In genomic region chr1:59391216-59392179, GRCh38 we compare ENCODE assay signal across 14 cellular contexts.
DNase-seq lines count a peak whose midpoint lies in the region; ATAC-seq and TF ChIP-seq lines count a peak whose summit lies in the region.
"Had no signal": no experiment of that assay in that cellular context is flagged by ENCODE, and none has a peak within 500 bp of the region (broad histone marks: within the 10 kb centered on the region; RNA-seq: fewer than 3 reads in every experiment).

No MANE protein-coding gene starts in this region.

- TF ChIP-seq CTCF in WTC11 (IDR thresholded peaks at IDR 0.05) (no peak), osteocyte (IDR thresholded peaks at IDR 0.05) (no peak), HFFc6 (IDR thresholded peaks at IDR 0.05) (no peak)

- H3K4me3 Mint-ChIP-seq in WTC11 (no peak overlapping the region), osteocyte (ENCODE audit: unreplicated experiment) (no peak overlapping the region), HFFc6 (no peak overlapping the region)
- no peak overlapping the region for H3K4me3 Mint-ChIP-seq in naive thymus-derived CD8-positive, alpha-beta T cell
- H3K4me3 Mint-ChIP-seq: T-helper 1 cell treated with Interleukin-12 subunit alpha and Interleukin-12 subunit beta and Interleukin-4 antibody, amounts not matched to agents 30 μg/mL and 1 μg/mL, for 36 hours had no signal

- DNase-seq in WTC11 (ENCODE audit: low spot score) (no peak), osteocyte (ENCODE audit: extremely low spot score, unreplicated experiment) (no peak), HFFc6 (no peak)
- DNase-seq in naive thymus-derived CD8-positive, alpha-beta T cell = no peak
- DNase-seq: activated CD8-positive, alpha-beta memory T cell treated with anti-CD3 and anti-CD28 coated beads, Interleukin-2, amount 50 U/mL, for 48 hours; COR-L47; foreskin fibroblast; stimulated activated CD4-positive, alpha-beta T cell treated with anti-CD3 and anti-CD28 coated beads, Interleukin-12 subunit alpha, Interleukin-12 subunit beta, amount 100 ng/mL, for 4 hours; stimulated activated naive CD4-positive, alpha-beta T cell treated with Interleukin-2 at 50 U/mL for 16 hours had no signal

- CTCF ChIA-PET in WTC11 (lab: Charles Lee) = no interaction called here

- peaks cover 35% of the 10 kb centered on the region for H3K4me1 Mint-ChIP-seq in WTC11
- peaks cover 35% of the 10 kb centered on the region for H3K4me1 Mint-ChIP-seq in osteocyte (ENCODE audit: unreplicated experiment)
- peaks cover 8 to 23% (median 15%) of the 10 kb centered on the region in 4 donors for H3K4me1 Mint-ChIP-seq in naive thymus-derived CD8-positive, alpha-beta T cell
- peaks cover 40% of the 10 kb centered on the region for H3K4me1 Mint-ChIP-seq in HFFc6 (ENCODE audit: low read depth)

- H3K9me3 Mint-ChIP-seq in WTC11 (peaks cover 5% of the 10 kb centered on the region; the same call in 1 of the 2 replicates), osteocyte (ENCODE audit: unreplicated experiment) (no peaks in the 10 kb centered on the region), HFFc6 (no peaks in the 10 kb centered on the region)
- H3K9me3 Mint-ChIP-seq in naive thymus-derived CD8-positive, alpha-beta T cell = peaks cover 0 to 4% (median 0%) of the 10 kb centered on the region in 9 donors

- H3K27me3 Mint-ChIP-seq in WTC11 (ENCODE audit: low read depth) = no peaks in the 10 kb centered on the region
- no peaks in the 10 kb centered on the region for H3K27me3 Mint-ChIP-seq in osteocyte (ENCODE audit: unreplicated experiment)
- H3K27me3 Mint-ChIP-seq in naive thymus-derived CD8-positive, alpha-beta T cell = peaks cover 0 to 2% (median 0%) of the 10 kb centered on the region in 5 donors
- peaks cover 2% of the 10 kb centered on the region; the same call in 1 of the 2 replicates for H3K27me3 Mint-ChIP-seq in HFFc6 (ENCODE audit: insufficient read depth)

- POLR2A ChIA-PET in WTC11 (lab: Charles Lee) = no interaction called here
- POLR2A ChIA-PET in naive thymus-derived CD8-positive, alpha-beta T cell (lab: Charles Lee) = no interaction called here

- peak; percentile 59 for ATAC-seq in GM18861 (IDR thresholded peaks at IDR 0.05; ENCODE audit: unreplicated experiment)
- peak; percentile 76 for ATAC-seq in HG02678 (IDR thresholded peaks at IDR 0.05; ENCODE audit: unreplicated experiment)
- ATAC-seq in WTC11 = peak; percentile 56; the same call in 1 of the 2 replicates
- ATAC-seq in naive thymus-derived CD8-positive, alpha-beta T cell = no peak
- no peak for ATAC-seq in GM21390 (IDR thresholded peaks at IDR 0.05; ENCODE audit: unreplicated experiment)
- ATAC-seq in HG02970 (IDR thresholded peaks at IDR 0.05; ENCODE audit: low FRiP score, unreplicated experiment) = no peak

- no peak overlapping the region for H3K27ac Mint-ChIP-seq in WTC11
- H3K27ac Mint-ChIP-seq in osteocyte (ENCODE audit: unreplicated experiment) = peak overlapping the region; percentile 58
- H3K27ac Mint-ChIP-seq in naive thymus-derived CD8-positive, alpha-beta T cell = peak overlapping the region in 2 of 10 donors; percentile 3 to 4
- no peak overlapping the region for H3K27ac Mint-ChIP-seq in HFFc6
- H3K27ac Mint-ChIP-seq: T-helper 1 cell treated with Interleukin-12 subunit alpha and Interleukin-12 subunit beta and Interleukin-4 antibody, amounts not matched to agents 30 μg/mL and 1 μg/mL, for 36 hours had no signal

- no peaks in the 10 kb centered on the region for H3K36me3 Mint-ChIP-seq in WTC11
- no peaks in the 10 kb centered on the region for H3K36me3 Mint-ChIP-seq in osteocyte (ENCODE audit: unreplicated experiment)
- H3K36me3 Mint-ChIP-seq in naive thymus-derived CD8-positive, alpha-beta T cell = peaks cover 0 to 6% (median 3%) of the 10 kb centered on the region in 3 donors
- no peaks in the 10 kb centered on the region for H3K36me3 Mint-ChIP-seq in HFFc6 (ENCODE audit: low read depth)

TF ChIP-seq in WTC11, 78 proteins besides CTCF, POLR2A, EP300 and RAD21:
- TF ChIP-seq CBFB (CRISPR knock-in tag; IDR thresholded peaks at IDR 0.05; ENCODE audit: low read depth) (no peak), CREM (CRISPR knock-in tag; IDR thresholded peaks at IDR 0.05) (no peak), SP1 (CRISPR knock-in tag; conservative IDR thresholded peaks at IDR 0.05) (no peak), ZBTB43 (CRISPR knock-in tag; IDR thresholded peaks at IDR 0.05) (no peak), SOX15 (CRISPR knock-in tag; IDR thresholded peaks at IDR 0.05) (no peak), OVOL2 (CRISPR knock-in tag; IDR thresholded peaks at IDR 0.05; ENCODE audit: borderline replicate concordance) (no peak), GTF2I (CRISPR knock-in tag; conservative IDR thresholded peaks at IDR 0.05) (no peak), CDX4 (CRISPR knock-in tag; IDR thresholded peaks at IDR 0.05; ENCODE audit: borderline replicate concordance) (no peak), KAT7 (CRISPR knock-in tag; IDR thresholded peaks at IDR 0.05; ENCODE audit: borderline replicate concordance) (no peak), EMX1 (CRISPR knock-in tag; IDR thresholded peaks at IDR 0.05) (no peak), TCF7 (CRISPR knock-in tag; IDR thresholded peaks at IDR 0.05; ENCODE audit: low read depth) (no peak), ZNF138 (CRISPR knock-in tag; conservative IDR thresholded peaks at IDR 0.05) (no peak)
- TF ChIP-seq, protein P1, sequence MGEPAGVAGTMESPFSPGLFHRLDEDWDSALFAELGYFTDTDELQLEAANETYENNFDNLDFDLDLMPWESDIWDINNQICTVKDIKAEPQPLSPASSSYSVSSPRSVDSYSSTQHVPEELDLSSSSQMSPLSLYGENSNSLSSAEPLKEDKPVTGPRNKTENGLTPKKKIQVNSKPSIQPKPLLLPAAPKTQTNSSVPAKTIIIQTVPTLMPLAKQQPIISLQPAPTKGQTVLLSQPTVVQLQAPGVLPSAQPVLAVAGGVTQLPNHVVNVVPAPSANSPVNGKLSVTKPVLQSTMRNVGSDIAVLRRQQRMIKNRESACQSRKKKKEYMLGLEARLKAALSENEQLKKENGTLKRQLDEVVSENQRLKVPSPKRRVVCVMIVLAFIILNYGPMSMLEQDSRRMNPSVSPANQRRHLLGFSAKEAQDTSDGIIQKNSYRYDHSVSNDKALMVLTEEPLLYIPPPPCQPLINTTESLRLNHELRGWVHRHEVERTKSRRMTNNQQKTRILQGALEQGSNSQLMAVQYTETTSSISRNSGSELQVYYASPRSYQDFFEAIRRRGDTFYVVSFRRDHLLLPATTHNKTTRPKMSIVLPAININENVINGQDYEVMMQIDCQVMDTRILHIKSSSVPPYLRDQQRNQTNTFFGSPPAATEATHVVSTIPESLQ (CRISPR knock-in tag; IDR thresholded peaks at IDR 0.05) = no peak
- TF ChIP-seq, protein P2, sequence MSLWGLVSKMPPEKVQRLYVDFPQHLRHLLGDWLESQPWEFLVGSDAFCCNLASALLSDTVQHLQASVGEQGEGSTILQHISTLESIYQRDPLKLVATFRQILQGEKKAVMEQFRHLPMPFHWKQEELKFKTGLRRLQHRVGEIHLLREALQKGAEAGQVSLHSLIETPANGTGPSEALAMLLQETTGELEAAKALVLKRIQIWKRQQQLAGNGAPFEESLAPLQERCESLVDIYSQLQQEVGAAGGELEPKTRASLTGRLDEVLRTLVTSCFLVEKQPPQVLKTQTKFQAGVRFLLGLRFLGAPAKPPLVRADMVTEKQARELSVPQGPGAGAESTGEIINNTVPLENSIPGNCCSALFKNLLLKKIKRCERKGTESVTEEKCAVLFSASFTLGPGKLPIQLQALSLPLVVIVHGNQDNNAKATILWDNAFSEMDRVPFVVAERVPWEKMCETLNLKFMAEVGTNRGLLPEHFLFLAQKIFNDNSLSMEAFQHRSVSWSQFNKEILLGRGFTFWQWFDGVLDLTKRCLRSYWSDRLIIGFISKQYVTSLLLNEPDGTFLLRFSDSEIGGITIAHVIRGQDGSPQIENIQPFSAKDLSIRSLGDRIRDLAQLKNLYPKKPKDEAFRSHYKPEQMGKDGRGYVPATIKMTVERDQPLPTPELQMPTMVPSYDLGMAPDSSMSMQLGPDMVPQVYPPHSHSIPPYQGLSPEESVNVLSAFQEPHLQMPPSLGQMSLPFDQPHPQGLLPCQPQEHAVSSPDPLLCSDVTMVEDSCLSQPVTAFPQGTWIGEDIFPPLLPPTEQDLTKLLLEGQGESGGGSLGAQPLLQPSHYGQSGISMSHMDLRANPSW (CRISPR knock-in tag; conservative IDR thresholded peaks at IDR 0.05; ENCODE audit: low read depth) = no peak

Comparison
In these comparisons a context has a peak if more than half of its experiments do, and no peak if none do; other contexts are left out.
1. ATAC-seq: peak in GM18861 (single experiment), HG02678 (single experiment) and WTC11 (single experiment); none in naive thymus-derived CD8-positive, alpha-beta T cell (0 of 2), GM21390 (single experiment) and HG02970 (single experiment).